ENCODE assay signal across 1 cellular context in genomic region chr3:62982795-62983455, GRCh38.
TF ChIP-seq lines count a peak whose summit lies in the region.

No MANE protein-coding gene starts in this region.

TF ChIP-seq in GM23338, 12 proteins besides CTCF, POLR2A, EP300 and RAD21 (continued from another document):
- TF ChIP-seq ZNF462 (CRISPR knock-in tag; IDR thresholded peaks at IDR 0.05): no peak
- no peak for TF ChIP-seq ZNF114 (CRISPR knock-in tag; IDR thresholded peaks at IDR 0.05)
- TF ChIP-seq REST (IDR thresholded peaks at IDR 0.05; ENCODE audit: unreplicated experiment): no peak
